Comparison of ENCODE assay signal across 18 cellular contexts in the genomic region with DNA sequence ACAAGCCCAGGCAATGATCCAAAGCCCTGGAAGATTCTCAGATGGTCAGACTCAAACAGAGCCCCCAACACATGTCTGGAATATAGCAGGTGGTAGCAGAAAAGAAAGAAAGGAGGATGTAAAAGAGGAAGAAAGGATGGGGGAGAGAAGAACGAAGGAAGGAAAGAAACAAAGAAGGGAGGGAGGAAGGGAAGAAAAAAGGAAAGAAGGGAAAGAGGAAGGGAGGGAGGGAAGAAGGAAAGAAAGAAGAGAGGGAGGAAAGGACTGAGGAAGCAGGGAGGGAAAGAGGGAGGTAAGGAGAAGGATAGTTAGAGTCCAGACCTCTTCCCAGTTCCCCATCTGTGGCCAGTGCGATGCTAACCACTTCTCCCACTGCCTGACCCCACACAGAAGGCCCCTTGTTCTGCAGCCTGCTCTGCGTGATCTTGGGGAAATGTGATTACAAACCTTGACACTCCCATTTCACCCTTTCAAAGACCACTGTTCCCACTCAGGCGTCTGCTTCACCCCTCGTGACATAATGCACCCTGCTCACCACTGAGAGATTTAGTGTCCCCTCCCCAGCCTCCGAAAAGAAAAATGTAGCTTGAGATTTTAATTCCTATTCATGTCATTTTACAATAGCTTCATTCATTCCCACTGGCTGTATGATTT.
DNase-seq lines count a peak whose midpoint lies in the region; ATAC-seq, FAIRE-seq and TF ChIP-seq lines count a peak whose summit lies in the region.
"Had no signal": no experiment of that assay in that cellular context is flagged by ENCODE, and none has a peak within 500 bp of the region (broad histone marks: within the 10 kb centered on the region; RNA-seq: fewer than 3 reads in every experiment).

No MANE protein-coding gene starts in this region.

- H3K9me3 Mint-ChIP-seq in MCF 10A (ENCODE audit: unreplicated experiment) (no peaks in the 10 kb centered on the region), neural progenitor cell (no peaks in the 10 kb centered on the region)

- in situ Hi-C loops in mammary epithelial cell (cut with MboI; ENCODE audit: low sequenced_read_pairs in 2 of 2) (no loop called here), ACHN (cut with HindIII; ENCODE audit: low pct_ligation_motif_present, low pct_unique_long_range_greater_than_20kb, low sequenced_read_pairs) (no loop called here)

- no peak overlapping the region for H3K4me3 Mint-ChIP-seq in MCF 10A (ENCODE audit: unreplicated experiment)
- H3K4me3 Mint-ChIP-seq in neural progenitor cell: no peak overlapping the region
- H3K4me3 Mint-ChIP-seq: CD14-positive monocyte, HFFc6 had no signal

- H3K9me3 ChIP-seq in mammary epithelial cell (replicated peaks; ENCODE audit: insufficient read depth, low read length) (no peaks in the 10 kb centered on the region), neural progenitor cell (ENCODE audit: low read depth) (no peaks in the 10 kb centered on the region)
- H3K9me3 ChIP-seq: SK-N-SH had no signal

- H3K4me2 ChIP-seq in mammary epithelial cell (ENCODE audit: insufficient read depth, low read depth, low read length) (no peak overlapping the region), neural progenitor cell (peak overlapping the region; percentile 12)
- H3K4me2 ChIP-seq: SK-N-SH had no signal

- H3K27ac Mint-ChIP-seq in MCF 10A (ENCODE audit: low read depth, unreplicated experiment) (no peak overlapping the region), neural progenitor cell (no peak overlapping the region)
- H3K27ac Mint-ChIP-seq: CD14-positive monocyte, HFFc6 had no signal

- H3K27me3 ChIP-seq in mammary epithelial cell (ENCODE audit: insufficient read depth, low read length): no peaks in the 10 kb centered on the region
- no peaks in the 10 kb centered on the region for H3K27me3 ChIP-seq in bronchial epithelial cell (ENCODE audit: control insufficient read depth, insufficient read depth, low read length)
- no peaks in the 10 kb centered on the region for H3K27me3 ChIP-seq in neural progenitor cell

- H3K36me3 Mint-ChIP-seq in MCF 10A (ENCODE audit: insufficient read depth, unreplicated experiment): no peaks in the 10 kb centered on the region
- no peaks in the 10 kb centered on the region for H3K36me3 Mint-ChIP-seq in neural progenitor cell
- H3K36me3 Mint-ChIP-seq: CD14-positive monocyte had no signal

- FAIRE-seq in bronchial epithelial cell (lab: Jason Lieb, UNC): peak; percentile 50
- FAIRE-seq: GM19239 had no signal

- no peaks in the 10 kb centered on the region for H3K79me2 ChIP-seq in mammary epithelial cell (ENCODE audit: insufficient read depth, low read length)
- H3K79me2 ChIP-seq in neural progenitor cell (ENCODE audit: low read depth): no peaks in the 10 kb centered on the region

- H3K4me1 Mint-ChIP-seq in MCF 10A (ENCODE audit: insufficient read depth, unreplicated experiment): peaks cover 16% of the 10 kb centered on the region
- H3K4me1 Mint-ChIP-seq in neural progenitor cell: peaks cover 28% of the 10 kb centered on the region

- H4K20me1 ChIP-seq in mammary epithelial cell (ENCODE audit: insufficient read depth, low read length) (no peaks in the 10 kb centered on the region), neural progenitor cell (ENCODE audit: low read depth) (no peaks in the 10 kb centered on the region)

- H3K9ac ChIP-seq in mammary epithelial cell (ENCODE audit: insufficient read depth, low read length) (no peak overlapping the region), neural progenitor cell (no peak overlapping the region)
- H3K9ac ChIP-seq: GM23248, SK-N-SH had no signal

- H3K36me3 ChIP-seq in mammary epithelial cell (ENCODE audit: insufficient read depth, low read length) (no peaks in the 10 kb centered on the region), bronchial epithelial cell (ENCODE audit: control insufficient read depth, insufficient read depth, low read length) (no peaks in the 10 kb centered on the region), neural progenitor cell (no peaks in the 10 kb centered on the region)

- H2AFZ ChIP-seq in mammary epithelial cell (ENCODE audit: low read depth, low read length) (peak overlapping the region; percentile 42), neural progenitor cell (replicated peaks) (peak overlapping the region; percentile 36)
- H2AFZ ChIP-seq: GM23248 had no signal

- TF ChIP-seq CTCF in mammary epithelial cell (conservative IDR thresholded peaks at IDR 0.05 in 1 of 2, IDR thresholded peaks at IDR 0.05 in 1 of 2; ENCODE audit: extremely low read depth in 1 of 2, insufficient read depth in 1 of 2, low read depth in 1 of 2, low read length in 2 of 2) (no peak), MCF 10A (IDR thresholded peaks at IDR 0.05; ENCODE audit: unreplicated experiment) (no peak), bronchial epithelial cell (IDR thresholded peaks at IDR 0.05; ENCODE audit: insufficient read depth, low read length, severe bottlenecking) (no peak), neural progenitor cell (IDR thresholded peaks at IDR 0.05) (no peak)

- POLR2A ChIA-PET in MCF 10A (lab: Yijun Ruan, JAX): interaction anchor here (0.5 to 0.7 kb wide), 2 partner anchors 8 to 863 kb away, joined by 4 read pairs; no protein-coding TSS in a partner anchor

- DNase-seq in mammary epithelial cell (no peak), MCF 10A (ENCODE audit: unreplicated experiment) (no peak), bronchial epithelial cell (ENCODE audit: low read depth) (no peak), neural progenitor cell (ENCODE audit: low spot score) (no peak), ACHN (no peak), CD1c-positive myeloid dendritic cell (ENCODE audit: extremely low spot score) (no peak)
- DNase-seq: GF-D8, GM23248, HFFc6, MM.1S, NCI-H1105 treated with DMSO at 0.1 percent for 48 hours, NCI-H446 treated with DMSO at 0.1 percent for 48 hours, NCI-H774, SK-N-SH had no signal

- H3F3A ChIP-seq in neural progenitor cell (ENCODE audit: low read depth): no peaks in the 10 kb centered on the region

- BruUV-seq in mammary epithelial cell (replicated peaks; lab: Mats Ljungman, UMichigan) (no TSS peak), MCF 10A (replicated peaks; lab: Mats Ljungman, UMichigan) (no TSS peak)

- CTCF ChIA-PET in mammary epithelial cell (lab: Charles Lee; ENCODE audit: low non-redundant PET): no interaction called here
- CTCF ChIA-PET in MCF 10A (lab: Yijun Ruan, JAX): interaction anchor here (0.6 kb wide), 1 partner anchor 142 kb away, joined by 3 read pairs; no protein-coding TSS in a partner anchor

- intact Hi-C loops in mammary epithelial cell (cut with micrococcal nuclease) (loop anchor here (1.0 kb wide), 1 partner anchor 39 kb away; no protein-coding TSS in a partner anchor), MCF 10A (cut with micrococcal nuclease) (no loop called here)

- ATAC-seq in HG03354 (IDR thresholded peaks at IDR 0.05; ENCODE audit: poor library complexity, severe bottlenecking, unreplicated experiment) (no peak), GM19324 (IDR thresholded peaks at IDR 0.05; ENCODE audit: low FRiP score, unreplicated experiment) (no peak)

- no peak overlapping the region for H3K27ac ChIP-seq in mammary epithelial cell (ENCODE audit: insufficient read depth, low read depth, low read length)
- no peak overlapping the region for H3K27ac ChIP-seq in neural progenitor cell
- H3K27ac ChIP-seq: GM23248 had no signal

- H3K27me3 Mint-ChIP-seq in MCF 10A (ENCODE audit: insufficient read depth, unreplicated experiment) (peaks cover 14% of the 10 kb centered on the region), neural progenitor cell (ENCODE audit: insufficient read depth, low read depth) (peaks cover 4% of the 10 kb centered on the region)

- dilution Hi-C loops in mammary epithelial cell (cut with HindIII; ENCODE audit: low sequenced_read_pairs): no loop called here

- 93% methylated on average over 6 of the region's 6 CpGs for WGBS in mammary epithelial cell (ENCODE audit: low coverage, missing lambda C conversion rate)

- H3K4me3 ChIP-seq in mammary epithelial cell (replicated peaks in 1 of 3; ENCODE audit: insufficient read depth in 1 of 3, low read depth in 2 of 3, low read length in 3 of 3) (no peak overlapping the region), bronchial epithelial cell (ENCODE audit: low read depth, low read length) (no peak overlapping the region), neural progenitor cell (no peak overlapping the region)
- H3K4me3 ChIP-seq: GM23248 had no signal

- H3K4me1 ChIP-seq in mammary epithelial cell (ENCODE audit: insufficient read depth, low read length) (peaks cover 32% of the 10 kb centered on the region), neural progenitor cell (peaks cover 8% of the 10 kb centered on the region)
